Comparison of ENCODE assay signal across 13 cellular contexts in genomic region chr7:30464231-30464660, GRCh38. TPM values are rescaled to one million over a fixed set of nuclear protein-coding genes. Genes with fewer than 3 reads are reported as not detected.
A peak's percentile ranks its signal among the peaks of the same experiment; 100 is the strongest.
DNase-seq lines count a peak whose midpoint lies in the region; ATAC-seq, FAIRE-seq and TF ChIP-seq lines count a peak whose summit lies in the region.
"Had no signal": no experiment of that assay in that cellular context is flagged by ENCODE, and none has a peak within 500 bp of the region (broad histone marks: within the 10 kb centered on the region; RNA-seq: fewer than 3 reads in every experiment).

No MANE protein-coding gene starts in this region.

- H3K4me3 ChIP-seq in K562 (no peak overlapping the region), sigmoid colon (no peak overlapping the region)
- H3K4me3 ChIP-seq: vagina had no signal

- no peak overlapping the region for H3K27ac ChIP-seq in K562 (ENCODE audit: extremely low read depth, low read depth, low read length)
- peak overlapping the region in 1 of 4 donors; percentile 16 for H3K27ac ChIP-seq in sigmoid colon
- H3K27ac ChIP-seq: vagina, WERI-Rb-1 had no signal

- no peak for TF ChIP-seq RAD21 in K562 (CRISPR knock-in tag; conservative IDR thresholded peaks at IDR 0.05 in 1 of 2, IDR thresholded peaks at IDR 0.05 in 1 of 2)

- no peaks in the 10 kb centered on the region for H3K27me3 ChIP-seq in K562 (ENCODE audit: control insufficient read depth in 2 of 2, insufficient read depth in 2 of 2, low read length in 2 of 2)
- H3K27me3 ChIP-seq in sigmoid colon, result no peaks in the 10 kb centered on the region
- H3K27me3 ChIP-seq: vagina had no signal

- no peak for TF ChIP-seq POLR2A in K562 (conservative IDR thresholded peaks at IDR 0.05)
- no peak for TF ChIP-seq POLR2A in sigmoid colon (IDR thresholded peaks at IDR 0.05)

- ATAC-seq in GM18511 (IDR thresholded peaks at IDR 0.05; ENCODE audit: unreplicated experiment), result peak; percentile 55
- peak; percentile 54 for ATAC-seq in HG02981 (IDR thresholded peaks at IDR 0.05; ENCODE audit: unreplicated experiment)
- peak; percentile 58 for ATAC-seq in K562

- CTCF ChIA-PET in K562 (lab: Yijun Ruan, JAX; ENCODE audit: low intra/inter-chr PET ratio), result no interaction called here

- intact Hi-C loops in K562 (cut with micrococcal nuclease) (no loop called here), sigmoid colon (cut with DNase I) (no loop called here)

- no peaks in the 10 kb centered on the region for H3K36me3 ChIP-seq in K562 (ENCODE audit: control insufficient read depth, insufficient read depth, low read length)
- H3K36me3 ChIP-seq in sigmoid colon, result no peaks in the 10 kb centered on the region
- H3K36me3 ChIP-seq: vagina, WERI-Rb-1 had no signal

- H4K20me1 ChIP-seq in K562 (replicated peaks; ENCODE audit: control insufficient read depth, insufficient read depth, low read length), result no peaks in the 10 kb centered on the region

- WGBS in K562 (ENCODE audit: insufficient coverage, low coverage, missing lambda C conversion rate), result 40% methylated on average over 5 of the region's 5 CpGs
- WGBS in sigmoid colon, 2 donors, result 60 to 63% methylated on average over 5 of the region's 5 CpGs

- no peak overlapping the region for H2AFZ ChIP-seq in K562 (ENCODE audit: low read depth, low read length)

- POLR2A ChIA-PET in K562 (lab: Yijun Ruan, JAX), result interaction anchor here (0.5 to 0.6 kb wide), 2 partner anchors 14 to 15 kb away, joined by 3 to 6 read pairs; no protein-coding TSS in a partner anchor

- H3K4me1 ChIP-seq in K562 (replicated peaks in 1 of 2; ENCODE audit: control insufficient read depth in 2 of 2, insufficient read depth in 2 of 2, low read length in 2 of 2) (peaks cover under 1 to 4% of the 10 kb centered on the region in 2 experiments; a peak in 3 of 5 replicates), sigmoid colon (peaks cover 0 to 60% (median 49%) of the 10 kb centered on the region in 4 donors)

- no peak for FAIRE-seq in K562 (lab: Jason Lieb, UNC)

- no peak for DNase-seq in K562 (ENCODE audit: extremely low read depth in 1 of 4, low spot score in 3 of 4)
- DNase-seq in sigmoid colon, result peak; percentile 46
- no peak for DNase-seq in NCI-H1436 treated with DMSO at 0.1 percent for 48 hours (lab: John Stamatoyannopoulos, UW)
- no peak for DNase-seq in GDM1 (lab: John Stamatoyannopoulos, UW)
- DNase-seq in OCI-M2 (lab: John Stamatoyannopoulos, UW; ENCODE audit: unreplicated experiment), result no peak
- DNase-seq in ACHN, result no peak
- DNase-seq: amniotic stem cell, midbrain, NCI-H524, WERI-Rb-1 had no signal

- TF ChIP-seq EP300 in K562 (IDR thresholded peaks at IDR 0.05; ENCODE audit: low read length) (no peak), sigmoid colon (IDR thresholded peaks at IDR 0.05) (no peak)

- H3K9me1 ChIP-seq in K562 (ENCODE audit: control insufficient read depth, insufficient read depth, low read length), result no peaks in the 10 kb centered on the region

- no TSS peak for BruUV-seq in K562 (replicated peaks; lab: Mats Ljungman, UMichigan)

- TF ChIP-seq CTCF in K562 (IDR thresholded peaks at IDR 0.05 in 2 of 3, conservative IDR thresholded peaks at IDR 0.05 in 1 of 3; ENCODE audit: insufficient read depth in 2 of 3, low read depth in 1 of 3, low read length in 3 of 3), result no peak
- TF ChIP-seq CTCF in sigmoid colon (IDR thresholded peaks at IDR 0.05), result no peak

- H3K9me3 ChIP-seq in K562 (replicated peaks; ENCODE audit: control insufficient read depth, insufficient read depth, low read depth, low read length) (no peaks in the 10 kb centered on the region), sigmoid colon (no peaks in the 10 kb centered on the region)
- H3K9me3 ChIP-seq: vagina had no signal

- peak overlapping the region in 1 of 2 experiments; percentile 71; a peak in 2 of 4 replicates for H3K9ac ChIP-seq in K562 (ENCODE audit: insufficient read depth in 1 of 2, low read depth in 2 of 2, low read length in 2 of 2)

- no peaks in the 10 kb centered on the region for H3K79me2 ChIP-seq in K562 (ENCODE audit: control insufficient read depth, insufficient read depth, low read length)

- in situ Hi-C loops in K562 (cut with MboI), result no loop called here
- in situ Hi-C loops in ACHN (cut with HindIII; ENCODE audit: low pct_ligation_motif_present, low pct_unique_long_range_greater_than_20kb, low sequenced_read_pairs), result no loop called here

- H3K4me2 ChIP-seq in K562 (ENCODE audit: insufficient read depth, low read length), result no peak overlapping the region

TF ChIP-seq in K562, 482 proteins besides CTCF, POLR2A, EP300 and RAD21:
- TF ChIP-seq DPF2 (IDR thresholded peaks at IDR 0.05) (no peak), SRSF1 (IDR thresholded peaks at IDR 0.05; ENCODE audit: low read depth, low read length) (no peak)

RNA-seq across cellular contexts. Expression of gene NOD1, which starts 14.3 kb away (rescaled TPM):
- 13.2 and 16.4 TPM in 2 replicates for total RNA-seq in K562 (2011; cell fraction: chromatin; rRNA removed; ENCODE audit: low replicate concordance)
- total RNA-seq in K562 (2011; cell fraction: nucleolus; rRNA removed), result 7.0 and 9.2 TPM in 2 replicates
- 8.9 and 9.9 TPM in 2 replicates for total RNA-seq in K562 (2011; cell fraction: nucleoplasm; rRNA removed)
- total RNA-seq in K562 (2014; rRNA removed), result 3.7 and 3.9 TPM in 2 replicates
- 4.4 and 4.5 TPM in 2 replicates for total RNA-seq in K562 (2014; rRNA removed; fragmentation: Illumina TruSeq; extraction: Trizol)
- 4.7 and 5.3 TPM in 2 replicates for total RNA-seq in K562 (2015; rRNA removed; fragmentation: Illumina TruSeq; extraction: Trizol)
- 6.6 and 7.1 TPM in 2 replicates for total RNA-seq in K562 (2021)
- 4.8 and 5.2 TPM in 2 replicates for polyA plus RNA-seq in K562 (2011; rRNA removed)
- 3.3 and 3.9 TPM in 2 replicates for polyA plus RNA-seq in K562 (2011; cell fraction: cytosol; rRNA removed)
- polyA plus RNA-seq in K562 (2011; cell fraction: nucleus; rRNA removed), result 8.8 and 11.3 TPM in 2 replicates
- 3.2 and 5.9 TPM in 2 replicates for polyA plus RNA-seq in K562 (2012)
- polyA plus RNA-seq in K562 (2014; fragmentation: Illumina TruSeq; extraction: Trizol), result 4.2 and 4.8 TPM in 2 replicates
- 1 to 10 TPM in 1 of 2 experiments, under 1 TPM in 1; 0.34 to 1.1 TPM for polyA plus RNA-seq in K562 (2014; fragmentation: Nextera tagmentation; extraction: Ambion mirVana)
- 5.6 and 5.9 TPM in 2 replicates for polyA plus RNA-seq in K562 (2014; rRNA removed)
- 3.7 and 5.2 TPM in 2 replicates for polyA minus RNA-seq in K562 (2011; rRNA and poly(A)+ RNA removed)
- 1.8 and 2.4 TPM in 2 replicates for polyA minus RNA-seq in K562 (2011; cell fraction: cytosol; rRNA and poly(A)+ RNA removed)
- 5.4 and 9.2 TPM in 2 replicates for polyA minus RNA-seq in K562 (2011; cell fraction: nucleus; rRNA and poly(A)+ RNA removed)
- 10 to 100 TPM in 2 of 4 donors, 1 to 10 TPM in 2; 5.9 to 17.5 (median 9.3) TPM for total RNA-seq in sigmoid colon
- polyA plus RNA-seq in sigmoid colon, result 10 to 100 TPM in 1 of 3 donors, 1 to 10 TPM in 2; 3.0 to 14.1 (median 3.0) TPM

RNA-seq across cellular contexts. Expression of gene GGCT, which starts 40.4 kb away (rescaled TPM):
- total RNA-seq in K562 (2011; cell fraction: chromatin; rRNA removed; ENCODE audit: low replicate concordance), result 9.2 and 19.4 TPM in 2 replicates
- total RNA-seq in K562 (2011; cell fraction: nucleolus; rRNA removed), result 9.2 and 13.2 TPM in 2 replicates
- 15.5 and 27.6 TPM in 2 replicates for total RNA-seq in K562 (2011; cell fraction: nucleoplasm; rRNA removed)
- total RNA-seq in K562 (2014; rRNA removed) (109 and 110 TPM in 2 replicates), K562 (2014; rRNA removed; fragmentation: Illumina TruSeq; extraction: Trizol) (157 and 168 TPM in 2 replicates), K562 (2015; rRNA removed; fragmentation: Illumina TruSeq; extraction: Trizol) (119 and 136 TPM in 2 replicates), K562 (2021) (97.1 and 98.3 TPM in 2 replicates), sigmoid colon (10 to 100 TPM; 18.8 to 40.9 (median 24.1) TPM)
- polyA plus RNA-seq in K562 (2011; rRNA removed) (58.6 and 79.0 TPM in 2 replicates), K562 (2014; fragmentation: Illumina TruSeq; extraction: Trizol) (127 and 133 TPM in 2 replicates), K562 (2014; fragmentation: Nextera tagmentation; extraction: Ambion mirVana) (100 to 1,000 TPM; 285 to 349 TPM), K562 (2014; rRNA removed) (174 and 176 TPM in 2 replicates), sigmoid colon (10 to 100 TPM; 64.9 to 97.3 (median 87.3) TPM)
- 36.9 and 38.3 TPM in 2 replicates for polyA plus RNA-seq in K562 (2011; cell fraction: cytosol; rRNA removed)
- polyA plus RNA-seq in K562 (2011; cell fraction: nucleus; rRNA removed), result 25.2 and 29.3 TPM in 2 replicates
- polyA plus RNA-seq in K562 (2012), result 111 and 128 TPM in 2 replicates
- polyA minus RNA-seq in K562 (2011; rRNA and poly(A)+ RNA removed), result 15.7 and 17.3 TPM in 2 replicates
- polyA minus RNA-seq in K562 (2011; cell fraction: cytosol; rRNA and poly(A)+ RNA removed), result 9.3 and 13.7 TPM in 2 replicates
- polyA minus RNA-seq in K562 (2011; cell fraction: nucleus; rRNA and poly(A)+ RNA removed), result 11.4 and 12.6 TPM in 2 replicates
